ENCODE assay signal across 8 cellular contexts in the genomic region with DNA sequence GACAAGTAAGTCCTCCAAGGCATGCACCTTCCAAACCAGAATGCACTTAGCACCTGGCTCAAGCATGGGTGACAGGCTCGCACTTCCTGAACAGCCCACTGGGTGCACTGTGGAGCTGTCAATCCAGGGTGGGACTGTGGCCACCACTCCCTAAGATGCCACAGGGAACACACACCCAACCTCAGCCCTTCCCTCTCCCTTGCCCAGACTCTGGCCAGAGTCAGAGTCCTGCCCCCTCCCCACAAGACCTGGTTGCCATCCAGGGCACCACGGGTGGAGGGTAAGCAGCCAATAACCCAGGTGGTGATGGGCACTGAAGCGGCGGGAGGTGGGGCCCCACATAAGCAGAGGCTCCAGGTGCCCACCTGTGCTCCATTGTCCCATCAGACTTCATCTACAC.
A peak's percentile ranks its signal among the peaks of the same experiment; 100 is the strongest.
DNase-seq lines count a peak whose midpoint lies in the region; ATAC-seq and TF ChIP-seq lines count a peak whose summit lies in the region.

No MANE protein-coding gene starts in this region.

- H4K20me1 ChIP-seq in osteoblast (ENCODE audit: insufficient read depth, low read length) = no peaks in the 10 kb centered on the region

- ATAC-seq in HG03108 (IDR thresholded peaks at IDR 0.05; ENCODE audit: unreplicated experiment) = peak; percentile 74

- no peaks in the 10 kb centered on the region for H3K36me3 Mint-ChIP-seq in CD4-positive, alpha-beta memory T cell

- H3K4me1 ChIP-seq in osteoblast (ENCODE audit: insufficient read depth, low read length) = peaks cover 26% of the 10 kb centered on the region
- no peaks in the 10 kb centered on the region for H3K4me1 ChIP-seq in CD4-positive, alpha-beta memory T cell (ENCODE audit: insufficient read depth, low read length)

- H3K27me3 Mint-ChIP-seq in CD4-positive, alpha-beta memory T cell = peaks cover 0 to 3% of the 10 kb centered on the region in 2 donors

- DNase-seq in stimulated activated CD4-positive, alpha-beta T cell treated with anti-CD3 and anti-CD28 coated beads, Interleukin-1b, Interleukin-23, amount 100 ng/mL, for 48 hours = peak; percentile 6
- no peak for DNase-seq in stimulated activated CD4-positive, alpha-beta T cell treated with anti-CD3 and anti-CD28 coated beads, Interleukin-4, amount 100 ng/mL, for 24 hours
- DNase-seq in WERI-Rb-1 = peak; percentile 42
- no peak for DNase-seq in osteoblast (ENCODE audit: insufficient read length, low spot score, missing footprints)
- DNase-seq in putamen (ENCODE audit: low spot score) = no peak
- no peak for DNase-seq in pons (ENCODE audit: low spot score)
- no peak for DNase-seq in CD4-positive, alpha-beta memory T cell

- no peak overlapping the region for H3K4me2 ChIP-seq in osteoblast (ENCODE audit: insufficient read depth, low read length)

- H3K9me3 Mint-ChIP-seq in CD4-positive, alpha-beta memory T cell = peaks cover 0 to 3% (median 0%) of the 10 kb centered on the region in 8 donors

- H3K27ac Mint-ChIP-seq in CD4-positive, alpha-beta memory T cell = no peak overlapping the region

- H3K4me3 ChIP-seq in WERI-Rb-1 (ENCODE audit: low read depth, low read length) (no peak overlapping the region), osteoblast (ENCODE audit: insufficient read depth, low read length) (no peak overlapping the region)
- no peak overlapping the region for H3K4me3 ChIP-seq in CD4-positive, alpha-beta memory T cell (ENCODE audit: low read length in 2 of 2)

- H3K9me3 ChIP-seq in WERI-Rb-1 (ENCODE audit: severe bottlenecking) = no peaks in the 10 kb centered on the region
- H3K9me3 ChIP-seq in osteoblast (ENCODE audit: low read depth, low read length) = no peaks in the 10 kb centered on the region
- H3K9me3 ChIP-seq in CD4-positive, alpha-beta memory T cell (ENCODE audit: control insufficient read depth in 1 of 2, low read length in 2 of 2) = no peaks in the 10 kb centered on the region

- POLR2A ChIA-PET in CD4-positive, alpha-beta memory T cell (lab: Charles Lee; ENCODE audit: partially characterized antibody) = no interaction called here

- TF ChIP-seq CTCF in WERI-Rb-1 (IDR thresholded peaks at IDR 0.05; ENCODE audit: low read depth, low read length) (peak; percentile 84), osteoblast (IDR thresholded peaks at IDR 0.05; ENCODE audit: extremely low read depth, low read depth, low read length) (peak; percentile 13)

- H3K27me3 ChIP-seq in WERI-Rb-1 (ENCODE audit: insufficient read depth, low read depth, severe bottlenecking) = no peaks in the 10 kb centered on the region
- H3K27me3 ChIP-seq in osteoblast (ENCODE audit: insufficient read depth, low read length) = no peaks in the 10 kb centered on the region
- H3K27me3 ChIP-seq in CD4-positive, alpha-beta memory T cell (ENCODE audit: insufficient read depth, low read length) = no peaks in the 10 kb centered on the region

- intact Hi-C loops in CD4-positive, alpha-beta memory T cell (cut with micrococcal nuclease) = no loop called here

- H3K36me3 ChIP-seq in WERI-Rb-1 (no peaks in the 10 kb centered on the region), osteoblast (ENCODE audit: insufficient read depth, low read length) (no peaks in the 10 kb centered on the region)
- no peaks in the 10 kb centered on the region for H3K36me3 ChIP-seq in CD4-positive, alpha-beta memory T cell (ENCODE audit: insufficient read depth, low read length)

- H3K4me3 Mint-ChIP-seq in CD4-positive, alpha-beta memory T cell = no peak overlapping the region

- H3K27ac ChIP-seq in WERI-Rb-1 = no peak overlapping the region
- H3K27ac ChIP-seq in osteoblast (ENCODE audit: low read depth, low read length) = no peak overlapping the region
- H3K27ac ChIP-seq in CD4-positive, alpha-beta memory T cell (ENCODE audit: low read depth, low read length) = no peak overlapping the region

- no peaks in the 10 kb centered on the region for H3K79me2 ChIP-seq in osteoblast (ENCODE audit: insufficient read depth, low read length)

- H2AFZ ChIP-seq in osteoblast (ENCODE audit: low read length) = no peak overlapping the region

- CTCF ChIA-PET in CD4-positive, alpha-beta memory T cell (lab: Charles Lee; ENCODE audit: partially characterized antibody) = no interaction called here

- no peaks in the 10 kb centered on the region for H3K4me1 Mint-ChIP-seq in CD4-positive, alpha-beta memory T cell

Comparison
In these comparisons a context has a peak if more than half of its experiments do, and no peak if none do; other contexts are left out.
1. DNase-seq: peak in stimulated activated CD4-positive, alpha-beta T cell treated with anti-CD3 and anti-CD28 coated beads, Interleukin-1b, Interleukin-23, amount 100 ng/mL, for 48 hours (single experiment) and WERI-Rb-1 (single experiment); none in stimulated activated CD4-positive, alpha-beta T cell treated with anti-CD3 and anti-CD28 coated beads, Interleukin-4, amount 100 ng/mL, for 24 hours (single experiment), osteoblast (single experiment), putamen (single experiment), pons (single experiment) and CD4-positive, alpha-beta memory T cell (0 of 5).